ENCODE assay signal across 31 cellular contexts in genomic region chr1:217910791-217911320, GRCh38.
"Had no signal": no experiment of that assay in that cellular context is flagged by ENCODE, and none has a peak within 500 bp of the region (broad histone marks: within the 10 kb centered on the region; RNA-seq: fewer than 3 reads in every experiment).

No MANE protein-coding gene starts in this region.

- H3K27ac Mint-ChIP-seq: immature natural killer cell; mesothelial cell of epicardium; naive B cell; natural killer cell; nephron progenitor cell; stimulated activated naive B cell treated with anti-CD40 and anti-IgM and Interleukin-4, amounts not matched to agents 10 μg/mL and 1 μg/mL and 100 μg/mL, for 72 hours had no signal

- H3K9me3 Mint-ChIP-seq: mesothelial cell of epicardium, nephron progenitor cell had no signal

- H3K4me1 Mint-ChIP-seq: immature natural killer cell; mesothelial cell of epicardium; naive B cell; natural killer cell; stimulated activated naive B cell treated with anti-CD40 and anti-IgM and Interleukin-4, amounts not matched to agents 10 μg/mL and 1 μg/mL and 100 μg/mL, for 72 hours had no signal

- H3K27me3 ChIP-seq: left lung, neutrophil, right atrium auricular region, right lobe of liver, stomach, testis, thyroid gland, transverse colon, upper lobe of left lung, vagina had no signal

- H3K36me3 ChIP-seq: left lung, neutrophil, right atrium auricular region, right lobe of liver, stomach, thyroid gland, transverse colon, upper lobe of left lung, vagina had no signal

- DNase-seq: hippocampal formation; immature natural killer cell; kidney; left colon; left lung; mesendoderm; naive B cell; natural killer cell; nephron progenitor cell; occipital lobe; psoas muscle; right lobe of liver; stimulated activated CD4-positive, alpha-beta T cell treated with anti-CD3 and anti-CD28 coated beads, Interleukin-12 subunit alpha, Interleukin-12 subunit beta, amount 100 ng/mL, for 4 hours; stimulated activated CD4-positive, alpha-beta T cell treated with anti-CD3 and anti-CD28 coated beads, Interleukin-15, amount 100 ng/mL, for 24 hours; stimulated activated CD4-positive, alpha-beta T cell treated with anti-CD3 and anti-CD28 coated beads, Interleukin-2, amount 100 ng/mL, for 24 hours; stimulated activated CD4-positive, alpha-beta T cell treated with anti-CD3 and anti-CD28 coated beads, Interleukin-4, amount 100 ng/mL, for 1 hour; stimulated activated naive B cell treated with anti-CD40 and anti-IgM and Interleukin-4, amounts not matched to agents 10 μg/mL and 1 μg/mL and 100 μg/mL, for 72 hours; stimulated activated naive CD8-positive, alpha-beta T cell treated with anti-CD3 and anti-CD28 coated beads, Interleukin-15, Interleukin-2, amounts not matched to agents 100 U/mL and 50 U/mL, for 24 hours; stomach; testis; thyroid gland; transverse colon; upper lobe of left lung had no signal

- FAIRE-seq: islet of Langerhans, kidney had no signal

- H3K9me3 ChIP-seq: left lung, neutrophil, psoas muscle, right atrium auricular region, right lobe of liver, stomach, testis, thyroid gland, transverse colon, upper lobe of left lung, vagina had no signal

- H3K27me3 Mint-ChIP-seq: naive B cell; stimulated activated naive B cell treated with anti-CD40 and anti-IgM and Interleukin-4, amounts not matched to agents 10 μg/mL and 1 μg/mL and 100 μg/mL, for 72 hours had no signal

- H3K79me2 ChIP-seq: parathyroid adenoma had no signal

- H3K4me3 Mint-ChIP-seq: immature natural killer cell; mesothelial cell of epicardium; naive B cell; natural killer cell; nephron progenitor cell; stimulated activated naive B cell treated with anti-CD40 and anti-IgM and Interleukin-4, amounts not matched to agents 10 μg/mL and 1 μg/mL and 100 μg/mL, for 72 hours had no signal

- H3K9ac ChIP-seq: parathyroid adenoma had no signal

- H3K36me3 Mint-ChIP-seq: mesothelial cell of epicardium; naive B cell; natural killer cell; stimulated activated naive B cell treated with anti-CD40 and anti-IgM and Interleukin-4, amounts not matched to agents 10 μg/mL and 1 μg/mL and 100 μg/mL, for 72 hours had no signal

- H2AFZ ChIP-seq: parathyroid adenoma had no signal

- H3K4me1 ChIP-seq: left lung, parathyroid adenoma, psoas muscle, right atrium auricular region, right lobe of liver, stomach, testis, thyroid gland, transverse colon, upper lobe of left lung, vagina had no signal

- H3K27ac ChIP-seq: left lung, neutrophil, parathyroid adenoma, psoas muscle, right atrium auricular region, right lobe of liver, skin epidermis, stomach, testis, thyroid gland, transverse colon, upper lobe of left lung, vagina had no signal

- ATAC-seq: left colon; left lung; natural killer cell; psoas muscle; right lobe of liver; stimulated activated naive B cell treated with anti-CD40 and anti-IgM and Interleukin-4, amounts not matched to agents 10 μg/mL and 1 μg/mL and 100 μg/mL, for 72 hours; stimulated activated naive CD8-positive, alpha-beta T cell treated with anti-CD3 and anti-CD28 coated beads, Interleukin-15, Interleukin-2, amounts not matched to agents 100 U/mL and 50 U/mL, for 24 hours had no signal

- H3K4me3 ChIP-seq: left lung, lung, psoas muscle, right atrium auricular region, right lobe of liver, skin epidermis, stomach, testis, thyroid gland, transverse colon, upper lobe of left lung, vagina had no signal
